In genomic region chr4:154872198-154872597, GRCh38 we compare ENCODE assay signal across 19 cellular contexts.
A peak's percentile ranks its signal among the peaks of the same experiment; 100 is the strongest.
DNase-seq lines count a peak whose midpoint lies in the region; TF ChIP-seq lines count a peak whose summit lies in the region.
"Had no signal": no experiment of that assay in that cellular context is flagged by ENCODE, and none has a peak within 500 bp of the region (broad histone marks: within the 10 kb centered on the region; RNA-seq: fewer than 3 reads in every experiment).

No MANE protein-coding gene starts in this region.

- H4K8ac ChIP-seq in H9 (replicated peaks; ENCODE audit: insufficient read length, low read depth, low read length) = no peak overlapping the region

- H3K79me1 ChIP-seq in H9 (ENCODE audit: insufficient read depth, low read depth, low read length, poor library complexity, severe bottlenecking) = no peaks in the 10 kb centered on the region

- H3K36me3 Mint-ChIP-seq in H9 (ENCODE audit: insufficient read depth in 1 of 3, low read depth in 3 of 3) (peaks cover 18 to 36% (median 24%) of the 10 kb centered on the region in 3 experiments), endodermal cell (ENCODE audit: low read depth) (peaks cover 9% of the 10 kb centered on the region)
- H3K36me3 Mint-ChIP-seq: CD14-positive monocyte; CD8-positive, alpha-beta memory T cell had no signal

- H3K23ac ChIP-seq in H9 (ENCODE audit: insufficient read length, low read depth, low read length) = no peak overlapping the region

- H3K9me3 Mint-ChIP-seq in H9 (peaks cover 35 to 44% of the 10 kb centered on the region in 2 experiments), endodermal cell (peaks cover 48% of the 10 kb centered on the region)
- H3K9me3 Mint-ChIP-seq: CD4-positive, alpha-beta T cell had no signal

- H3K4me3 ChIP-seq in endodermal cell (ENCODE audit: low read length) = peak overlapping the region; percentile 69
- no peak overlapping the region for H3K4me3 ChIP-seq in HAP-1
- H3K4me3 ChIP-seq: A549; BLaER1 treated with 17β-estradiol and CSF1 and Interleukin-3, amounts not matched to agents 10 nM and 100 nM had no signal

- H2BK12ac ChIP-seq in H9 (ENCODE audit: insufficient read length, low read depth, low read length) = no peak overlapping the region

- TF ChIP-seq CTCF in H9 (conservative IDR thresholded peaks at IDR 0.05) (no peak), endodermal cell (conservative IDR thresholded peaks at IDR 0.05) (no peak)

- H3K27me3 Mint-ChIP-seq in H9 (ENCODE audit: low read depth) = peaks cover 2% of the 10 kb centered on the region; the same call in 1 of the 2 replicates
- H3K27me3 Mint-ChIP-seq in endodermal cell (ENCODE audit: insufficient read depth) = no peaks in the 10 kb centered on the region
- H3K27me3 Mint-ChIP-seq: CD4-positive, alpha-beta T cell had no signal

- H2BK15ac ChIP-seq in H9 (ENCODE audit: low read depth, low read length) = no peak overlapping the region

- H3K4me1 Mint-ChIP-seq in H9 (peaks cover 38 to 39% of the 10 kb centered on the region in 2 experiments), endodermal cell (peaks cover 24% of the 10 kb centered on the region)
- H3K4me1 Mint-ChIP-seq: CD14-positive monocyte; CD8-positive, alpha-beta memory T cell had no signal

- no peak overlapping the region for H3K4me3 Mint-ChIP-seq in H9
- no peak overlapping the region for H3K4me3 Mint-ChIP-seq in endodermal cell
- H3K4me3 Mint-ChIP-seq: CD14-positive monocyte; CD4-positive, alpha-beta T cell; CD8-positive, alpha-beta memory T cell had no signal

- no peak overlapping the region for H3K14ac ChIP-seq in H9 (ENCODE audit: insufficient read depth, low read length)

- in situ Hi-C loops in HAP-1 (cut with MboI; ENCODE audit: low sequenced_read_pairs) = no loop called here
- in situ Hi-C loops in KBM-7 (cut with MboI; ENCODE audit: low pct_unique_long_range_greater_than_20kb, low sequenced_read_pairs) = no loop called here

- H3K36me3 ChIP-seq in endodermal cell (ENCODE audit: control insufficient read depth, insufficient read depth, low read length) = no peaks in the 10 kb centered on the region
- no peaks in the 10 kb centered on the region for H3K36me3 ChIP-seq in HAP-1 (replicated peaks)
- H3K36me3 ChIP-seq: BE2C; BLaER1 treated with 17β-estradiol and CSF1 and Interleukin-3, amounts not matched to agents 10 nM and 100 nM had no signal

- no peak overlapping the region for H2BK20ac ChIP-seq in H9 (ENCODE audit: low read depth, low read length, poor library complexity, severe bottlenecking)

- no peak overlapping the region for H3K18ac ChIP-seq in H9 (ENCODE audit: insufficient read length, low read depth, low read length)

- H2AFZ ChIP-seq in H9 (ENCODE audit: low read length) = no peak overlapping the region

- H3K9me3 ChIP-seq in H9 (ENCODE audit: control insufficient read depth, low read depth, low read length) (peaks cover 7% of the 10 kb centered on the region), endodermal cell (ENCODE audit: control insufficient read depth, low read length) (peaks cover 57% of the 10 kb centered on the region), HAP-1 (no peaks in the 10 kb centered on the region)
- H3K9me3 ChIP-seq: A549, BE2C had no signal

- no peak overlapping the region for H4K5ac ChIP-seq in H9 (ENCODE audit: insufficient read length, low read depth, low read length)

- H4K20me1 ChIP-seq in H9 (ENCODE audit: control insufficient read depth, insufficient read depth, insufficient read length) = no peaks in the 10 kb centered on the region
- H4K20me1 ChIP-seq: BLaER1 treated with 17β-estradiol and CSF1 and Interleukin-3, amounts not matched to agents 10 nM and 100 nM had no signal

- H3K27me3 ChIP-seq in H9 (ENCODE audit: insufficient read depth, low read length) = no peaks in the 10 kb centered on the region
- no peaks in the 10 kb centered on the region for H3K27me3 ChIP-seq in endodermal cell (ENCODE audit: control insufficient read depth, insufficient read depth, low read length, poor library complexity, severe bottlenecking)
- no peaks in the 10 kb centered on the region for H3K27me3 ChIP-seq in HAP-1 (ENCODE audit: low read depth)
- H3K27me3 ChIP-seq: BE2C; BLaER1 treated with 17β-estradiol and CSF1 and Interleukin-3, amounts not matched to agents 10 nM and 100 nM had no signal

- H3K9ac ChIP-seq in H9 (ENCODE audit: extremely low read depth, insufficient read length, low read length) = no peak overlapping the region
- H3K9ac ChIP-seq in endodermal cell (ENCODE audit: extremely low read depth, low read length, poor library complexity, severe bottlenecking) = no peak overlapping the region
- H3K9ac ChIP-seq: BLaER1 treated with 17β-estradiol and CSF1 and Interleukin-3, amounts not matched to agents 10 nM and 100 nM had no signal

- peak overlapping the region in 2 of 3 experiments; percentile 52 to 77; a peak in 2 of 7 replicates for H3K27ac Mint-ChIP-seq in H9
- H3K27ac Mint-ChIP-seq in endodermal cell = no peak overlapping the region
- H3K27ac Mint-ChIP-seq: CD14-positive monocyte; CD4-positive, alpha-beta T cell; CD8-positive, alpha-beta memory T cell had no signal

- H2AK5ac ChIP-seq in H9 (ENCODE audit: insufficient read length, low read length) = no peak overlapping the region

- H3K4ac ChIP-seq in H9 (ENCODE audit: low read depth, low read length) = no peak overlapping the region

- H4K91ac ChIP-seq in H9 (ENCODE audit: insufficient read length, low read depth, low read length) = no peak overlapping the region

- H2BK5ac ChIP-seq in H9 (ENCODE audit: insufficient read length, low read length) = no peak overlapping the region

- H3K23me2 ChIP-seq in H9 (ENCODE audit: insufficient read length, low read depth, low read length, poor library complexity, severe bottlenecking) = no peaks in the 10 kb centered on the region

- H3K79me2 ChIP-seq in H9 (ENCODE audit: insufficient read depth, low read length) = no peaks in the 10 kb centered on the region

- no peak overlapping the region for H3K4me2 ChIP-seq in H9 (ENCODE audit: insufficient read depth, insufficient read length, low read length)
- H3K4me2 ChIP-seq: A549; BLaER1 treated with 17β-estradiol and CSF1 and Interleukin-3, amounts not matched to agents 10 nM and 100 nM had no signal

- H3K56ac ChIP-seq in H9 (ENCODE audit: insufficient read length, low read depth, low read length) = no peak overlapping the region

- H3K4me1 ChIP-seq in H9 (ENCODE audit: insufficient read depth, low read length) (no peaks in the 10 kb centered on the region; the same call in 1 of the 2 replicates), endodermal cell (ENCODE audit: control insufficient read depth, insufficient read depth, low read length) (peaks cover 11% of the 10 kb centered on the region), HAP-1 (no peaks in the 10 kb centered on the region)
- H3K4me1 ChIP-seq: BLaER1 treated with 17β-estradiol and CSF1 and Interleukin-3, amounts not matched to agents 10 nM and 100 nM had no signal

- H2BK120ac ChIP-seq in H9 (ENCODE audit: low read depth, low read length, poor library complexity, severe bottlenecking) = no peak overlapping the region

- H3T11ph ChIP-seq in H9 (ENCODE audit: low read length) = no peak overlapping the region

- H3K27ac ChIP-seq in H9 (ENCODE audit: insufficient read length, low read depth, low read length) = no peak overlapping the region
- H3K27ac ChIP-seq in endodermal cell (ENCODE audit: low read depth, low read length) = no peak overlapping the region
- H3K27ac ChIP-seq: A549; BLaER1 treated with 17β-estradiol and CSF1 and Interleukin-3, amounts not matched to agents 10 nM and 100 nM had no signal

- DNase-seq in H9 (no peak), Kasumi-1 (lab: John Stamatoyannopoulos, UW) (peak; percentile 26 to 40), endodermal cell (no peak), HAP-1 (ENCODE audit: low spot score in 2 of 2) (no peak), KBM-7 (no peak), GM19240 (ENCODE audit: insufficient read length, low spot score) (no peak)
- DNase-seq: 8988T; ACHN; AML-193; BE2C; CD4-positive, alpha-beta T cell; CD8-positive, alpha-beta memory T cell; DMS 273 treated with DMSO at 0.1 percent for 48 hours; DMS79 treated with DMSO at 0.1 percent for 48 hours; GF-D8; GOT3 had no signal

Comparison
In these comparisons a context has a peak if more than half of its experiments do, and no peak if none do; other contexts are left out.
1. DNase-seq: peak in Kasumi-1 (2 of 2); none in H9 (single experiment), endodermal cell (single experiment), HAP-1 (0 of 2), KBM-7 (single experiment) and GM19240 (single experiment).